8 cellular contexts compared by ENCODE assay signal in genomic region chr2:168456526-168457176, GRCh38. TPM values are rescaled to one million over a fixed set of nuclear protein-coding genes. Genes with fewer than 3 reads are reported as not detected.
DNase-seq lines count a peak whose midpoint lies in the region; ATAC-seq and TF ChIP-seq lines count a peak whose summit lies in the region.

No MANE protein-coding gene starts in this region.

- H3K36me3 Mint-ChIP-seq in CD4-positive, alpha-beta memory T cell = no peaks in the 10 kb centered on the region

- TF ChIP-seq CTCF in astrocyte of the spinal cord (IDR thresholded peaks at IDR 0.05; ENCODE audit: low read depth, low read length) = no peak

- H3K4me3 Mint-ChIP-seq in CD4-positive, alpha-beta memory T cell = peak overlapping the region in 5 of 8 donors; percentile 83 to 91 (median 86)

- no peak overlapping the region for H3K27ac ChIP-seq in CD4-positive, alpha-beta memory T cell (ENCODE audit: low read depth, low read length)
- peak overlapping the region; percentile 59 for H3K27ac ChIP-seq in skeletal muscle tissue (ENCODE audit: low read depth, low read length)

- H3K4me3 ChIP-seq in CD4-positive, alpha-beta memory T cell (ENCODE audit: low read length in 2 of 2) = peak overlapping the region; percentile 61 to 69
- H3K4me3 ChIP-seq in astrocyte of the spinal cord (ENCODE audit: low read depth, low read length) (peak overlapping the region; percentile 90), iPS-18c (ENCODE audit: insufficient read depth, low read depth, low read length) (peak overlapping the region; percentile 80), skeletal muscle tissue (ENCODE audit: low read length in 3 of 3) (peak overlapping the region; percentile 86 to 96 (median 89))

- peaks cover 27 to 40% (median 33%) of the 10 kb centered on the region in 4 donors for H3K4me1 Mint-ChIP-seq in CD4-positive, alpha-beta memory T cell

- CTCF ChIA-PET in CD4-positive, alpha-beta memory T cell (lab: Charles Lee; ENCODE audit: partially characterized antibody) = no interaction called here

- peak; percentile 22 for ATAC-seq in HG03342 (IDR thresholded peaks at IDR 0.05; ENCODE audit: unreplicated experiment)

- no peaks in the 10 kb centered on the region for H3K9me3 Mint-ChIP-seq in CD4-positive, alpha-beta memory T cell

- no peaks in the 10 kb centered on the region for H3K27me3 Mint-ChIP-seq in CD4-positive, alpha-beta memory T cell

- DNase-seq in CD4-positive, alpha-beta memory T cell = peak in 3 of 5 donors; percentile 23 to 29 (median 27)
- DNase-seq in GM19238 (ENCODE audit: insufficient read length, low spot score) (peak; percentile 19), RPMI7951 (ENCODE audit: low read depth) (peak; percentile 38), astrocyte of the spinal cord (ENCODE audit: low read depth, low spot score) (peak; percentile 29), OCI-M2 (lab: John Stamatoyannopoulos, UW; ENCODE audit: unreplicated experiment) (no peak)

- peaks cover 18% of the 10 kb centered on the region for H3K4me1 ChIP-seq in CD4-positive, alpha-beta memory T cell (ENCODE audit: insufficient read depth, low read length)
- H3K4me1 ChIP-seq in skeletal muscle tissue (ENCODE audit: control insufficient read depth in 3 of 3, insufficient read depth in 3 of 3, low read length in 3 of 3) = peaks cover 6 to 12% (median 8%) of the 10 kb centered on the region in 3 donors

- in situ Hi-C loops in astrocyte of the spinal cord (cut with HindIII; ENCODE audit: low sequenced_read_pairs) = no loop called here

- H3K9ac ChIP-seq in skeletal muscle tissue (ENCODE audit: low read depth in 1 of 3, low read length in 3 of 3) = peak overlapping the region; percentile 76 to 82 (median 80)

- no peaks in the 10 kb centered on the region for H3K36me3 ChIP-seq in CD4-positive, alpha-beta memory T cell (ENCODE audit: insufficient read depth, low read length)
- H3K36me3 ChIP-seq in skeletal muscle tissue (ENCODE audit: control insufficient read depth in 3 of 3, insufficient read depth in 3 of 3, low read length in 3 of 3) = no peaks in the 10 kb centered on the region

- intact Hi-C loops in CD4-positive, alpha-beta memory T cell (cut with micrococcal nuclease) = loop anchor here (2.0 to 10.0 kb wide), 5 partner anchors 24 to 301 kb away; partner anchors contain the start of gene STK39

- H3K27me3 ChIP-seq in CD4-positive, alpha-beta memory T cell (ENCODE audit: insufficient read depth, low read length) = no peaks in the 10 kb centered on the region
- H3K27me3 ChIP-seq in skeletal muscle tissue (ENCODE audit: control insufficient read depth in 3 of 3, insufficient read depth in 3 of 3, low read length in 3 of 3) = no peaks in the 10 kb centered on the region

- H3K27ac Mint-ChIP-seq in CD4-positive, alpha-beta memory T cell = peak overlapping the region in 3 of 7 donors; percentile 22 to 59 (median 43)

- H3K9me3 ChIP-seq in CD4-positive, alpha-beta memory T cell (ENCODE audit: control insufficient read depth in 1 of 2, low read length in 2 of 2) = no peaks in the 10 kb centered on the region
- H3K9me3 ChIP-seq in iPS-18c (ENCODE audit: control insufficient read depth, insufficient read depth, low read length) (no peaks in the 10 kb centered on the region), skeletal muscle tissue (ENCODE audit: control insufficient read depth in 3 of 3, low read length in 3 of 3) (no peaks in the 10 kb centered on the region)

- POLR2A ChIA-PET in CD4-positive, alpha-beta memory T cell (lab: Charles Lee; ENCODE audit: partially characterized antibody) = interaction anchor here (0.8 to 1.0 kb wide), 2 partner anchors 14 to 31 kb away, joined by 3 read pairs; no protein-coding TSS in a partner anchor

RNA-seq across cellular contexts. Expression of gene CERS6, which starts 0.6 kb away (rescaled TPM):
- total RNA-seq in CD4-positive, alpha-beta memory T cell = 10 to 100 TPM; 10.1 to 11.3 TPM
- polyA plus RNA-seq in CD4-positive, alpha-beta memory T cell = 1 to 10 TPM; 5.1 TPM
- 13.7 and 15.1 TPM in 2 replicates for total RNA-seq in RPMI7951 (2014; rRNA removed; shearing (Covaris generic))
- total RNA-seq in skeletal muscle tissue = 30.8 TPM
